In the genomic region with DNA sequence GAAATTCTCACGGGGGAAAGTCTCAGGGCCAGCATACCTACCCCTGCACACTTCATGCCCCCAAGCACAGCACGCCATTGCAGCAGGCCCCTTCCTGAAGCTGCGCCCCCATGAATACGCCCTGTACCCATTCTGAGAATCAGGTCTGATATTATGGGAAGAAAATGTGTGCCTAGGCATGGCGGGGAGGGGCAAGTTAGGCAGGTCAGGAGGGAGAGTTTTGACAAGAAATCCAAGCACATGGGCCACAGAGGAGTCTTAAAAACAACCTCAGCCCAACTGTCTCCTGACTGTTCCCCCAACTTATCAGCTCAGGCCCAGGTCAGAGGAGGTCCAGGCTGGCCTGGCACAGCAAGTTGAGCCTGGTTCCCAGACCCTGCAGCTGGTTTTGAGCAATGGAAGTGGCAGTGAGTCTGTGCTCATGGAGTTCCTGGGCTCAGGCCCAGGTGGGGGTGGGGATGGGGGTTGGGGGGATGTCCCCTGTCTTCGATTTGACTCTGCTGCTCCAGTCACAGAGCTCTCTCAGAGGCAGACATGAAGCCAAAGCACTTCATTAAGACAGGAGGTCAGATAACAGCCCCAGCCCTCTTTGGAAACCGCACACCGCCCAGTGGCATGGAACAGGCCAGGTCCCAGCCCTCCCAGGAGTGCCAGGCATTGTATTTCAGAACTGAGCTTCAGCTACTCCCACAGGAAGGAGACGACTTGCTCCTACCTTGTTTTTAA, we compare ENCODE assay signal across 8 cellular contexts. TPM values are rescaled to one million over a fixed set of nuclear protein-coding genes. Genes with fewer than 3 reads are reported as not detected.
DNase-seq lines count a peak whose midpoint lies in the region; ATAC-seq and TF ChIP-seq lines count a peak whose summit lies in the region.

No MANE protein-coding gene starts in this region.

- TF ChIP-seq CTCF in GM10248 (IDR thresholded peaks at IDR 0.05; ENCODE audit: control extremely low read depth, extremely low read depth, low read depth, missing control alignments), result no peak
- TF ChIP-seq CTCF in nephron (IDR thresholded peaks at IDR 0.05; ENCODE audit: unreplicated experiment in 3 of 3), result no peak

- no peaks in the 10 kb centered on the region for H3K36me3 Mint-ChIP-seq in activated T-helper 2 cell treated with anti-CD3 and anti-CD28 coated beads, Interferon-gamma antibody, Interleukin-2, Interleukin-4, amounts not matched to agents 10 μg/mL and 5 μg/mL and 100 μg/mL, durations not matched to agents 14 hours and 24 hours and 36 hours (ENCODE audit: low read depth)
- H3K36me3 Mint-ChIP-seq in nephron (ENCODE audit: low read depth), result no peaks in the 10 kb centered on the region
- H3K36me3 Mint-ChIP-seq in natural killer cell treated with Interleukin-12 subunit alpha and Interleukin-12 subunit beta and Interleukin-15 and Interleukin-18, amount 100 ng/mL, for 72 hours, result no peaks in the 10 kb centered on the region

- peak overlapping the region; percentile 33 for H3K27ac Mint-ChIP-seq in activated T-helper 2 cell treated with anti-CD3 and anti-CD28 coated beads, Interferon-gamma antibody, Interleukin-2, Interleukin-4, amounts not matched to agents 10 μg/mL and 5 μg/mL and 100 μg/mL, durations not matched to agents 14 hours and 24 hours and 36 hours
- peak overlapping the region; percentile 45 to 83 (median 76) for H3K27ac Mint-ChIP-seq in nephron
- H3K27ac Mint-ChIP-seq in natural killer cell treated with Interleukin-12 subunit alpha and Interleukin-12 subunit beta and Interleukin-15 and Interleukin-18, amount 100 ng/mL, for 72 hours, result peak overlapping the region in 1 of 2 donors; percentile 25

- H3K27me3 Mint-ChIP-seq in activated T-helper 2 cell treated with anti-CD3 and anti-CD28 coated beads, Interferon-gamma antibody, Interleukin-2, Interleukin-4, amounts not matched to agents 10 μg/mL and 5 μg/mL and 100 μg/mL, durations not matched to agents 14 hours and 24 hours and 36 hours (ENCODE audit: low read depth), result no peaks in the 10 kb centered on the region
- H3K27me3 Mint-ChIP-seq in nephron (ENCODE audit: low read depth), result peaks cover 18% of the 10 kb centered on the region
- H3K27me3 Mint-ChIP-seq in natural killer cell treated with Interleukin-12 subunit alpha and Interleukin-12 subunit beta and Interleukin-15 and Interleukin-18, amount 100 ng/mL, for 72 hours, result no peaks in the 10 kb centered on the region

- DNase-seq in GM10248 (ENCODE audit: extremely low spot score), result peak; percentile 62
- no peak for DNase-seq in activated T-helper 2 cell treated with anti-CD3 and anti-CD28 coated beads, Interferon-gamma antibody, Interleukin-2, Interleukin-4, amounts not matched to agents 10 μg/mL and 5 μg/mL and 100 μg/mL, durations not matched to agents 14 hours and 24 hours and 36 hours (ENCODE audit: low spot score)
- no peak for DNase-seq in activated CD8-positive, alpha-beta memory T cell treated with anti-CD3 and anti-CD28 coated beads, Interleukin-2, amount 50 U/mL, for 4 hours
- DNase-seq in mucosa of gallbladder (ENCODE audit: low spot score), result no peak
- no peak for DNase-seq in RKO (ENCODE audit: low spot score)
- DNase-seq in natural killer cell treated with Interleukin-12 subunit alpha and Interleukin-12 subunit beta and Interleukin-15 and Interleukin-18, amount 100 ng/mL, for 72 hours (ENCODE audit: low spot score), result no peak

- peak; percentile 25 for ATAC-seq in HG02885 (IDR thresholded peaks at IDR 0.05; ENCODE audit: poor library complexity, unreplicated experiment)
- ATAC-seq in natural killer cell treated with Interleukin-12 subunit alpha and Interleukin-12 subunit beta and Interleukin-15 and Interleukin-18, amount 100 ng/mL, for 72 hours, result no peak

- POLR2A ChIA-PET in GM10248 (lab: Yijun Ruan, JAX), result interaction anchor here (0.8 to 0.9 kb wide), 2 partner anchors 14 kb away, joined by 3 read pairs; no protein-coding TSS in a partner anchor

- H3K4me3 Mint-ChIP-seq in activated T-helper 2 cell treated with anti-CD3 and anti-CD28 coated beads, Interferon-gamma antibody, Interleukin-2, Interleukin-4, amounts not matched to agents 10 μg/mL and 5 μg/mL and 100 μg/mL, durations not matched to agents 14 hours and 24 hours and 36 hours (ENCODE audit: low read depth), result no peak overlapping the region
- no peak overlapping the region for H3K4me3 Mint-ChIP-seq in nephron
- no peak overlapping the region for H3K4me3 Mint-ChIP-seq in natural killer cell treated with Interleukin-12 subunit alpha and Interleukin-12 subunit beta and Interleukin-15 and Interleukin-18, amount 100 ng/mL, for 72 hours

- intact Hi-C loops in activated T-helper 2 cell treated with anti-CD3 and anti-CD28 coated beads, Interferon-gamma antibody, Interleukin-2, Interleukin-4, amounts not matched to agents 10 μg/mL and 5 μg/mL and 100 μg/mL, durations not matched to agents 14 hours and 24 hours and 36 hours (cut with micrococcal nuclease), result no loop called here

- H3K4me1 Mint-ChIP-seq in activated T-helper 2 cell treated with anti-CD3 and anti-CD28 coated beads, Interferon-gamma antibody, Interleukin-2, Interleukin-4, amounts not matched to agents 10 μg/mL and 5 μg/mL and 100 μg/mL, durations not matched to agents 14 hours and 24 hours and 36 hours (ENCODE audit: low read depth), result peaks cover 33% of the 10 kb centered on the region
- H3K4me1 Mint-ChIP-seq in nephron, result peaks cover 26% of the 10 kb centered on the region
- peaks cover 0 to 5% of the 10 kb centered on the region in 2 donors for H3K4me1 Mint-ChIP-seq in natural killer cell treated with Interleukin-12 subunit alpha and Interleukin-12 subunit beta and Interleukin-15 and Interleukin-18, amount 100 ng/mL, for 72 hours (ENCODE audit: low read depth in 2 of 2)

- H3K9me3 Mint-ChIP-seq in activated T-helper 2 cell treated with anti-CD3 and anti-CD28 coated beads, Interferon-gamma antibody, Interleukin-2, Interleukin-4, amounts not matched to agents 10 μg/mL and 5 μg/mL and 100 μg/mL, durations not matched to agents 14 hours and 24 hours and 36 hours, result no peaks in the 10 kb centered on the region
- H3K9me3 Mint-ChIP-seq in nephron, result no peaks in the 10 kb centered on the region
- H3K9me3 Mint-ChIP-seq in natural killer cell treated with Interleukin-12 subunit alpha and Interleukin-12 subunit beta and Interleukin-15 and Interleukin-18, amount 100 ng/mL, for 72 hours, result no peaks in the 10 kb centered on the region

- CTCF ChIA-PET in GM10248 (lab: Yijun Ruan, JAX), result interaction anchor here (0.8 to 2.8 kb wide), 9 partner anchors 9 to 142 kb away, joined by 3 to 10 read pairs (median 4); no protein-coding TSS in a partner anchor

RNA-seq across cellular contexts. Expression of a gene that starts 20.6 kb away (rescaled TPM):
- 8.1 and 9.4 TPM in 2 replicates for total RNA-seq in activated T-helper 2 cell treated with anti-CD3 and anti-CD28 coated beads, Interferon-gamma antibody, Interleukin-2, Interleukin-4, amounts not matched to agents 10 μg/mL and 5 μg/mL and 100 μg/mL, durations not matched to agents 14 hours and 24 hours and 36 hours
- 51.8 TPM for total RNA-seq in mucosa of gallbladder
- total RNA-seq in natural killer cell treated with Interleukin-12 subunit alpha and Interleukin-12 subunit beta and Interleukin-15 and Interleukin-18, amount 100 ng/mL, for 72 hours, result 10 to 100 TPM; 10.8 to 30.8 TPM
